In the genomic region with DNA sequence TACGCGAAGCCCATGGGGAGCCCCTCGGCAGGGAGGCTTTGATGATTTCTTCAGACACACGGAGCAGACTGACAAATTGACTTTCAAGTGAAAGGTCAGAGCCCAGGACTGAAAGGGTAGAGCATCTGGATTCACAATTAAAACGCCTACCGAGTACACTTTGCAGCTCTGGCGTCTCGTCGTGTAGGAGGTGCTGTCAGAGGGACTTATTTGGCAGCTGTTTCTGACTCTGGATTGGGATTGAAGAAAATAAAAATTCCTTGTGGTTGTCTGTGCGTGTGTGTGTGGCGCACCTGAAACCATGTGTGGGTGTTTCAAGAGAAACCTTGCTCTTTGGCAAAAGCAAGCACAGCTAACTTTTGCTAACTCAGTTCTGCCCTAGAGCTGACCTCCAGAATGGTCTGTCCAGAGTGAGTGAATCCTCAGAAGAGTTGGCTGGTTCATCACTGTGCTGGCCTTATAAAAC, we compare ENCODE assay signal across 13 cellular contexts.
A peak's percentile ranks its signal among the peaks of the same experiment; 100 is the strongest.
DNase-seq lines count a peak whose midpoint lies in the region; ATAC-seq and TF ChIP-seq lines count a peak whose summit lies in the region.
"Had no signal": no experiment of that assay in that cellular context is flagged by ENCODE, and none has a peak within 500 bp of the region (broad histone marks: within the 10 kb centered on the region; RNA-seq: fewer than 3 reads in every experiment).

No MANE protein-coding gene starts in this region.

- H3F3A ChIP-seq in smooth muscle cell (ENCODE audit: low read depth): no peaks in the 10 kb centered on the region

- no peak for TF ChIP-seq CTCF in GM12864 (IDR thresholded peaks at IDR 0.05; ENCODE audit: low read depth, low read length, missing control alignments)
- no peak for TF ChIP-seq CTCF in gastrocnemius medialis (IDR thresholded peaks at IDR 0.05 in 4 of 5, conservative IDR thresholded peaks at IDR 0.05 in 1 of 5)
- no peak for TF ChIP-seq CTCF in smooth muscle cell (IDR thresholded peaks at IDR 0.05; ENCODE audit: borderline replicate concordance, insufficient read depth, poor library complexity, severe bottlenecking)

- in situ Hi-C loops in gastrocnemius medialis (cut with MboI; ENCODE audit: low sequenced_read_pairs in 4 of 4): no loop called here

- H3K36me3 ChIP-seq in iPS-20b (ENCODE audit: insufficient read depth, low read depth, low read length) (no peaks in the 10 kb centered on the region), gastrocnemius medialis (no peaks in the 10 kb centered on the region), smooth muscle cell (ENCODE audit: low read depth) (no peaks in the 10 kb centered on the region)
- H3K36me3 ChIP-seq: BLaER1, pancreas had no signal

- no peak overlapping the region for H3K4me2 ChIP-seq in smooth muscle cell

- ATAC-seq in gastrocnemius medialis: no peak
- ATAC-seq: HCT116, pancreas had no signal

- H3K4me1 ChIP-seq in iPS-20b (ENCODE audit: insufficient read depth, low read length) (peaks cover 12% of the 10 kb centered on the region; the same call in 1 of the 2 replicates), gastrocnemius medialis (peaks cover 19% of the 10 kb centered on the region in 2 donors), smooth muscle cell (ENCODE audit: low read depth) (no peaks in the 10 kb centered on the region)

- H3K9ac ChIP-seq in iPS-20b (ENCODE audit: low read depth, low read length): no peak overlapping the region
- no peak overlapping the region for H3K9ac ChIP-seq in smooth muscle cell (ENCODE audit: low read depth)
- H3K9ac ChIP-seq: BLaER1 had no signal

- H4K20me1 ChIP-seq in smooth muscle cell (ENCODE audit: low read depth): no peaks in the 10 kb centered on the region
- H4K20me1 ChIP-seq: BLaER1 had no signal

- TF ChIP-seq POLR2A in gastrocnemius medialis (IDR thresholded peaks at IDR 0.05): no peak

- H3K27ac ChIP-seq in iPS-20b (ENCODE audit: low read length) (no peak overlapping the region), gastrocnemius medialis (no peak overlapping the region), smooth muscle cell (ENCODE audit: low read depth) (no peak overlapping the region)
- H3K27ac ChIP-seq: BLaER1, pancreas, RWPE1 had no signal

- no peaks in the 10 kb centered on the region for H3K79me2 ChIP-seq in smooth muscle cell (ENCODE audit: low read depth)

- WGBS in smooth muscle cell (ENCODE audit: low lambda C conversion rate): 63% methylated on average over 11 of the region's 11 CpGs

- H3K4me3 ChIP-seq in GM12864 (ENCODE audit: low read depth, low read length) (no peak overlapping the region), iPS-20b (ENCODE audit: low read length) (0 out of 2 replicates have a peak overlapping the region, but pooled peaks have one; percentile 20), gastrocnemius medialis (no peak overlapping the region), smooth muscle cell (no peak overlapping the region)
- H3K4me3 ChIP-seq: BLaER1, pancreas had no signal

- no peak overlapping the region for H2AFZ ChIP-seq in smooth muscle cell (ENCODE audit: low read depth)

- intact Hi-C loops in gastrocnemius medialis (cut with DNase I; ENCODE audit: low total_unique reads): no loop called here

- DNase-seq in activated CD4-positive, alpha-beta T cell treated with anti-CD3 and anti-CD28 coated beads for 48 hours: peak; percentile 13
- no peak for DNase-seq in activated CD4-positive, alpha-beta T cell treated with anti-CD3 and anti-CD28 coated beads, Interleukin-2, amount 50 U/mL, for 1 hour
- peak; percentile 7 for DNase-seq in GM12864 (ENCODE audit: low read depth)
- DNase-seq in NCI-H69 (lab: John Stamatoyannopoulos, UW): peak; percentile 79
- no peak for DNase-seq in NCI-H2196 treated with DMSO at 0.1 percent for 48 hours (lab: John Stamatoyannopoulos, UW; ENCODE audit: unreplicated experiment)
- DNase-seq in gastrocnemius medialis: no peak
- DNase-seq in smooth muscle cell (lab: John Stamatoyannopoulos, UW; ENCODE audit: unreplicated experiment): no peak
- DNase-seq: activated CD4-positive, alpha-beta T cell treated with anti-CD3 and anti-CD28 coated beads, Interleukin-2, amount 10 ng/mL, durations not matched to agents 7 days and 5 days; pancreas had no signal

- H3K27me3 ChIP-seq in iPS-20b (ENCODE audit: insufficient read depth, low read length): peaks cover 28% of the 10 kb centered on the region
- no peaks in the 10 kb centered on the region for H3K27me3 ChIP-seq in gastrocnemius medialis
- peaks cover 13% of the 10 kb centered on the region for H3K27me3 ChIP-seq in smooth muscle cell (ENCODE audit: low read depth)
- H3K27me3 ChIP-seq: BLaER1, pancreas had no signal

- H3K9me3 ChIP-seq in iPS-20b (ENCODE audit: insufficient read depth, low read depth, low read length) (peaks cover 6% of the 10 kb centered on the region; the same call in 1 of the 2 replicates), gastrocnemius medialis (no peaks in the 10 kb centered on the region), smooth muscle cell (replicated peaks; ENCODE audit: low read depth) (peaks cover under 1% of the 10 kb centered on the region)
- H3K9me3 ChIP-seq: BLaER1, pancreas had no signal

Comparison
In these comparisons a context has a peak if more than half of its experiments do, and no peak if none do; other contexts are left out.
1. DNase-seq: peak in activated CD4-positive, alpha-beta T cell treated with anti-CD3 and anti-CD28 coated beads for 48 hours (single experiment), GM12864 (single experiment) and NCI-H69 (single experiment); none in activated CD4-positive, alpha-beta T cell treated with anti-CD3 and anti-CD28 coated beads, Interleukin-2, amount 50 U/mL, for 1 hour (single experiment), NCI-H2196 treated with DMSO at 0.1 percent for 48 hours (single experiment), gastrocnemius medialis (0 of 2) and smooth muscle cell (single experiment).